8 cellular contexts compared by ENCODE assay signal in genomic region chr19:9793051-9793591, GRCh38. TPM values are rescaled to one million over a fixed set of nuclear protein-coding genes. Genes with fewer than 3 reads are reported as not detected.
DNase-seq lines count a peak whose midpoint lies in the region; FAIRE-seq and TF ChIP-seq lines count a peak whose summit lies in the region.

No MANE protein-coding gene starts in this region.

- H3K4me3 ChIP-seq in breast epithelium (peak overlapping the region; percentile 59 to 89 (median 69)), kidney (ENCODE audit: low read length in 2 of 2) (peak overlapping the region; percentile 54 to 81)

- no peak for TF ChIP-seq POLR2A in breast epithelium (IDR thresholded peaks at IDR 0.05)

- H3K36me3 ChIP-seq in breast epithelium (no peaks in the 10 kb centered on the region), kidney (ENCODE audit: control insufficient read depth in 1 of 2, insufficient read depth in 2 of 2, low read length in 2 of 2) (no peaks in the 10 kb centered on the region)

- peak overlapping the region; percentile 96 to 97 for H3K27ac ChIP-seq in breast epithelium
- H3K27ac ChIP-seq in kidney (ENCODE audit: low read depth in 2 of 2, low read length in 2 of 2): peak overlapping the region; percentile 91 to 97

- peak; percentile 66 for DNase-seq in NCI-H748 (lab: John Stamatoyannopoulos, UW; ENCODE audit: unreplicated experiment)
- DNase-seq in NCI-H748 treated with DMSO at 0.1 percent for 48 hours (lab: John Stamatoyannopoulos, UW): no peak
- peak; percentile 47 for DNase-seq in T-helper 9 cell
- DNase-seq in breast epithelium (ENCODE audit: low spot score in 2 of 2): peak; percentile 58 to 59
- peak; percentile 90 for DNase-seq in kidney
- peak; percentile 73 for DNase-seq in stimulated activated CD4-positive, alpha-beta T cell treated with anti-CD3 and anti-CD28 coated beads, Interleukin-15, amount 100 ng/mL, for 24 hours
- no peak for DNase-seq in NCI-H1417 (lab: John Stamatoyannopoulos, UW)
- no peak for DNase-seq in dedifferentiated amniotic fluid mesenchymal stem cell (ENCODE audit: extremely low spot score)

- H3K9me3 ChIP-seq in breast epithelium: no peaks in the 10 kb centered on the region
- no peaks in the 10 kb centered on the region for H3K9me3 ChIP-seq in kidney (ENCODE audit: control insufficient read depth in 1 of 2, low read length in 2 of 2)

- intact Hi-C loops in breast epithelium (cut with DNase I; ENCODE audit: low total_unique reads): loop anchor here (10.0 kb wide), 1 partner anchor 168 kb away; the partner anchor contains the start of gene ZNF561
- intact Hi-C loops in kidney (cut with DNase I): no loop called here

- no peaks in the 10 kb centered on the region for H3K4me1 ChIP-seq in breast epithelium
- peaks cover 0 to 2% of the 10 kb centered on the region in 2 donors for H3K4me1 ChIP-seq in kidney (ENCODE audit: control insufficient read depth in 1 of 2, insufficient read depth in 1 of 2, low read depth in 1 of 2, low read length in 2 of 2)

- no peaks in the 10 kb centered on the region for H3K27me3 ChIP-seq in breast epithelium

- FAIRE-seq in kidney (lab: Jason Lieb, UNC): no peak

- TF ChIP-seq CTCF in breast epithelium (IDR thresholded peaks at IDR 0.05): no peak
- no peak for TF ChIP-seq CTCF in kidney (IDR thresholded peaks at IDR 0.05; ENCODE audit: borderline replicate concordance, extremely low read depth, insufficient read depth)

- peak overlapping the region; percentile 4 to 70 for H3K9ac ChIP-seq in kidney (ENCODE audit: low read length in 2 of 2)

RNA-seq across cellular contexts. Expression of gene ZNF846, which starts 24.6 kb away (rescaled TPM):
- 10 to 100 TPM; 10.5 to 26.7 (median 20.8) TPM for total RNA-seq in breast epithelium
- total RNA-seq in kidney: 17.7 TPM
- polyA plus RNA-seq in kidney (ENCODE audit: insufficient read depth, low read depth, low replicate concordance): 5.8 TPM

RNA-seq across cellular contexts. Expression of gene FBXL12, which starts 25.8 kb away (rescaled TPM):
- total RNA-seq in breast epithelium (10 to 100 TPM; 18.7 to 27.1 (median 19.7) TPM), kidney (22.2 TPM)
- polyA plus RNA-seq in kidney (ENCODE audit: insufficient read depth, low read depth, low replicate concordance): 12.7 TPM

RNA-seq across cellular contexts. Expression of gene UBL5, which starts 34.6 kb away (rescaled TPM):
- total RNA-seq in breast epithelium (100 to 1,000 TPM; 381 to 489 (median 475) TPM), kidney (322 TPM)
- polyA plus RNA-seq in kidney (ENCODE audit: insufficient read depth, low read depth, low replicate concordance): 968 TPM

RNA-seq across cellular contexts. Expression of gene PIN1, which starts 42.0 kb away (rescaled TPM):
- total RNA-seq in breast epithelium (100 to 1,000 TPM in 1 of 3 donors, 10 to 100 TPM in 2; 71.3 to 114 (median 73.4) TPM), kidney (57.7 TPM)
- 143 TPM for polyA plus RNA-seq in kidney (ENCODE audit: insufficient read depth, low read depth, low replicate concordance)

Comparison
In these comparisons a context has a peak if more than half of its experiments do, and no peak if none do; other contexts are left out.
1. DNase-seq: peak in NCI-H748 (single experiment), T-helper 9 cell (single experiment), breast epithelium (2 of 2), kidney (single experiment) and stimulated activated CD4-positive, alpha-beta T cell treated with anti-CD3 and anti-CD28 coated beads, Interleukin-15, amount 100 ng/mL, for 24 hours (single experiment); none in NCI-H748 treated with DMSO at 0.1 percent for 48 hours (single experiment), NCI-H1417 (0 of 3) and dedifferentiated amniotic fluid mesenchymal stem cell (single experiment).